Comparison of ENCODE assay signal across 1 cellular context in genomic region chr9:38414040-38414723, GRCh38.
TF ChIP-seq lines count a peak whose summit lies in the region.

No MANE protein-coding gene starts in this region.

TF ChIP-seq in K562, 482 proteins besides CTCF, POLR2A, EP300 and RAD21:
- peak; percentile 75; the same call in 1 of the 2 replicates for TF ChIP-seq ZBTB17 (CRISPR knock-in tag; IDR thresholded peaks at IDR 0.05)
- TF ChIP-seq MTA1 (IDR thresholded peaks at IDR 0.05; ENCODE audit: borderline replicate concordance), result no peak
TF ChIP-seq in K562: peak in this region for 1.
